Comparison of ENCODE assay signal across 1 cellular context in genomic region chr9:127137640-127138360, GRCh38.
TF ChIP-seq lines count a peak whose summit lies in the region.

No MANE protein-coding gene starts in this region.

TF ChIP-seq in K562, 482 proteins besides CTCF, POLR2A, EP300 and RAD21:
- TF ChIP-seq TCF3 (CRISPR knock-in tag; IDR thresholded peaks at IDR 0.05) = peak; percentile 22; the same call in 1 of the 2 replicates
- TF ChIP-seq PRDM10 (IDR thresholded peaks at IDR 0.05; ENCODE audit: partially characterized antibody) = peak; percentile 26
- TF ChIP-seq POLR2B (IDR thresholded peaks at IDR 0.05; ENCODE audit: low read depth, partially characterized antibody) = no peak
